Comparison of ENCODE assay signal across 18 cellular contexts in genomic region chr10:29329420-29329819, GRCh38. TPM values are rescaled to one million over a fixed set of nuclear protein-coding genes. Genes with fewer than 3 reads are reported as not detected.
DNase-seq lines count a peak whose midpoint lies in the region; ATAC-seq and TF ChIP-seq lines count a peak whose summit lies in the region.
"Had no signal": no experiment of that assay in that cellular context is flagged by ENCODE, and none has a peak within 500 bp of the region (broad histone marks: within the 10 kb centered on the region; RNA-seq: fewer than 3 reads in every experiment).

No MANE protein-coding gene starts in this region.

- H3K27ac ChIP-seq in lower lobe of right lung = no peak overlapping the region
- H3K27ac ChIP-seq: epithelial cell of prostate, HL-60, thyroid gland had no signal

- POLR2A ChIA-PET in GM10248 (lab: Yijun Ruan, JAX) = no interaction called here

- CTCF ChIA-PET in GM10248 (lab: Yijun Ruan, JAX) = interaction anchor here (1.1 kb wide), 1 partner anchor 58 kb away, joined by 3 read pairs; no protein-coding TSS in a partner anchor

- in situ Hi-C loops in ACHN (cut with HindIII; ENCODE audit: low pct_ligation_motif_present, low pct_unique_long_range_greater_than_20kb, low sequenced_read_pairs) = no loop called here

- no peaks in the 10 kb centered on the region for H3K27me3 ChIP-seq in lower lobe of right lung (ENCODE audit: low read depth)
- H3K27me3 ChIP-seq: thyroid gland had no signal

- H3K4me1 ChIP-seq in lower lobe of right lung = no peaks in the 10 kb centered on the region

- H3K4me3 ChIP-seq in AG09309 (ENCODE audit: control insufficient read depth, low read depth, low read length) = no peak overlapping the region
- no peak overlapping the region for H3K4me3 ChIP-seq in lower lobe of right lung
- H3K4me3 ChIP-seq: thyroid gland had no signal

- TF ChIP-seq CTCF in AG09309 (IDR thresholded peaks at IDR 0.05; ENCODE audit: control insufficient read depth, insufficient read depth, low read depth, low read length, missing control alignments) = no peak
- no peak for TF ChIP-seq CTCF in lower lobe of right lung (IDR thresholded peaks at IDR 0.05)
- no peak for TF ChIP-seq CTCF in GM10248 (IDR thresholded peaks at IDR 0.05; ENCODE audit: control extremely low read depth, extremely low read depth, low read depth, missing control alignments)

- peak; percentile 23 for DNase-seq in AG09309 (ENCODE audit: low read depth)
- DNase-seq in NCI-H1092 (lab: John Stamatoyannopoulos, UW) = peak; percentile 60
- DNase-seq in SK-N-DZ (ENCODE audit: low spot score) = peak; percentile 75
- no peak for DNase-seq in lower lobe of right lung
- no peak for DNase-seq in islet precursor cell
- no peak for DNase-seq in GM10248 (ENCODE audit: extremely low spot score)
- no peak for DNase-seq in ACHN
- DNase-seq: activated naive CD8-positive, alpha-beta T cell treated with anti-CD3 and anti-CD28 coated beads for 36 hours; activated T-cell treated with anti-CD3 and anti-CD28 coated beads for 4 hours; NCI-H345; thyroid gland had no signal

- peak; percentile 37 to 73 for ATAC-seq in lower lobe of right lung
- ATAC-seq in GM19467 (IDR thresholded peaks at IDR 0.05; ENCODE audit: unreplicated experiment) = no peak
- ATAC-seq: HCT116 had no signal

- no peaks in the 10 kb centered on the region for H3K36me3 ChIP-seq in lower lobe of right lung
- H3K36me3 ChIP-seq: thyroid gland had no signal

- no peaks in the 10 kb centered on the region for H3K9me3 ChIP-seq in lower lobe of right lung
- H3K9me3 ChIP-seq: thyroid gland had no signal

- intact Hi-C loops in lower lobe of right lung (cut with DNase I) = no loop called here

RNA-seq across cellular contexts. Expression of gene LYZL1, which starts 40.5 kb away (rescaled TPM):
- polyA plus RNA-seq in SK-N-DZ (2014; cell fraction: cytosol; rRNA removed) = not detected in 2 replicates
- not detected in 2 replicates for polyA plus RNA-seq in SK-N-DZ (2014; cell fraction: nucleus; rRNA removed)
- not detected for total RNA-seq in lower lobe of right lung
- total RNA-seq: activated naive CD8-positive, alpha-beta T cell treated with anti-CD3 and anti-CD28 coated beads for 36 hours; cerebellum; LHCN-M2; omental fat pad had no signal

Comparison
In these comparisons a context has a peak if more than half of its experiments do, and no peak if none do; other contexts are left out.
1. DNase-seq: peak in AG09309 (single experiment), NCI-H1092 (single experiment) and SK-N-DZ (single experiment); none in lower lobe of right lung (single experiment), islet precursor cell (single experiment), GM10248 (single experiment) and ACHN (single experiment).